Comparison of ENCODE assay signal across 9 cellular contexts in the genomic region with DNA sequence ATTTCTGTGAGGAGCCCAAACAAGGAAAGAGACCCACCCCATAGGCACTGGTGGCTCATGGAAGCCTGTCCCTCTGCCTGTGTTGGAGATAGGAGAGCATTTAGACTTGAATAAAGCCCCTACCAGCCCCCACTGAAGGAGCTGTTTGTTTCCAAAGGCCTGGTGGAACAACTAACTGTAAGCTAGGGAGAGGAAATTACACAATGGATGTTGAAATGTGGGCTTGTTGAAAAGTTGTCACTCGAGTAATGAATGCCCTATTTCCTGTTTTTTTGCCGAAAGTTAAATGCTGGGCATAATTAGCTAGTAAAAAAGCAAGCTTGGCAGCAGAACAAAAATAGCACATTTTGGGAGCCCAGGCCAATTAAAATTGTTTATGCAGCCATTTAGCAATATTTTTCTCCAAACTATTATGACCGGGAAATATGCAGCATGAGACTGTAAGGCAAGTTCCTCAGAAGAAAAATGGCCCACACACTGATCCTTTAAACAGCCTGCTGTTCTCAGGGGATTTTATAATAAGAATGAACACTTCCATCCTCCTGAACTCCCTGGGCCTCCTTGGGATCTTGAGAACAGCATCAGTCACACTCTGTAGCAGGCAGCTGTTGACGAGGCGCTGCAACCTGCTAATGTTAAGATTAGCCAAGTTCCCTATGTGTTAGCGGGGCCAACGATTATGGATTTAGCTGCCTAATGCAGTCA. TPM values are rescaled to one million over a fixed set of nuclear protein-coding genes. Genes with fewer than 3 reads are reported as not detected.
DNase-seq lines count a peak whose midpoint lies in the region; ATAC-seq and TF ChIP-seq lines count a peak whose summit lies in the region.
"Had no signal": no experiment of that assay in that cellular context is flagged by ENCODE, and none has a peak within 500 bp of the region (broad histone marks: within the 10 kb centered on the region; RNA-seq: fewer than 3 reads in every experiment).

No MANE protein-coding gene starts in this region.

- H3K4me3 ChIP-seq in Peyer's patch (no peak overlapping the region), fibroblast of the aortic adventitia (ENCODE audit: low read depth, low read length) (no peak overlapping the region)

- no peaks in the 10 kb centered on the region for H3K27me3 ChIP-seq in Peyer's patch

- H3K27ac ChIP-seq in Peyer's patch = peak overlapping the region; percentile 12 to 75 (median 54)

- DNase-seq in GDM1 (lab: John Stamatoyannopoulos, UW) (peak; percentile 57), Peyer's patch (no peak), fibroblast of the aortic adventitia (ENCODE audit: low read depth) (peak; percentile 77), pons (ENCODE audit: low spot score) (peak; percentile 74), islet precursor cell (no peak)
- DNase-seq: stimulated activated CD4-positive, alpha-beta T cell treated with anti-CD3 and anti-CD28 coated beads, Interleukin-12 subunit alpha, Interleukin-12 subunit beta, amount 100 ng/mL, for 4 hours had no signal

- no peaks in the 10 kb centered on the region for H3K4me1 ChIP-seq in Peyer's patch

- TF ChIP-seq POLR2A in Peyer's patch (IDR thresholded peaks at IDR 0.05) = no peak

- no peaks in the 10 kb centered on the region for H3K36me3 ChIP-seq in Peyer's patch

- H3K9me3 ChIP-seq in Peyer's patch = peaks cover 0 to 11% (median 0%) of the 10 kb centered on the region in 4 donors

- no peak for TF ChIP-seq CTCF in Peyer's patch (IDR thresholded peaks at IDR 0.05)
- no peak for TF ChIP-seq CTCF in fibroblast of the aortic adventitia (IDR thresholded peaks at IDR 0.05; ENCODE audit: insufficient read depth, low read length)

- no peak for ATAC-seq in HG03469 (IDR thresholded peaks at IDR 0.05; ENCODE audit: unreplicated experiment)
- ATAC-seq in HG03378 (IDR thresholded peaks at IDR 0.05; ENCODE audit: unreplicated experiment) = no peak
- no peak for ATAC-seq in GM21360 (IDR thresholded peaks at IDR 0.05; ENCODE audit: unreplicated experiment)

RNA-seq across cellular contexts. Expression of gene LMO2, which starts 38.6 kb away (rescaled TPM):
- total RNA-seq in Peyer's patch (1 to 10 TPM; 5.1 to 9.1 (median 7.2) TPM), fibroblast of the aortic adventitia (ENCODE audit: low replicate concordance) (5.6 and 21.8 TPM in 2 replicates)

Comparison
In these comparisons a context has a peak if more than half of its experiments do, and no peak if none do; other contexts are left out.
1. DNase-seq: peak in GDM1 (single experiment), fibroblast of the aortic adventitia (single experiment) and pons (single experiment); none in Peyer's patch (0 of 3) and islet precursor cell (single experiment).